9 cellular contexts compared by ENCODE assay signal in the genomic region with DNA sequence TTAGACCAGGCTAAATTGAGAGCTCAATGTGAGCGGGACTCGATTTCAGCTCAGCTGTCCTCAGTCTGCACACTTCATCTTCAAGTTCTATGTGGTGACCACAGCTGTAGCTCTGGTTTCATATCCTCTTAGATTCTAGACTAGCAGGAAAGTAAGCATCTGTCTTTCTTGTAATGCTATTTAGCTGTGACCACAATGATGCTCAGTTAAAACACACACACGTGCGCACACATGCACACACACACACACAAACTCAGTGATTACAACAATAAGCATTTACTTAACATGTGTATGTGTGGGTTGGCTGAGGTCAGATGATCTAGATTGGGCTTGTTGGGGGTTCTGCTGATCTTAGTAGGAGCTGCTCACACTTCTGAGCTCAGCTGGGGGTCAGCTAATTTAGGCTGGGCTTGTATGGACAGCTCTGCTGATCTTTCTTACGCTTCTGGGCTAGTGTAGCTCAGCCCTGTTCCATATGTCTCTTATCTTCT.
A peak's percentile ranks its signal among the peaks of the same experiment; 100 is the strongest.
DNase-seq lines count a peak whose midpoint lies in the region; ATAC-seq, FAIRE-seq and TF ChIP-seq lines count a peak whose summit lies in the region.
"Had no signal": no experiment of that assay in that cellular context is flagged by ENCODE, and none has a peak within 500 bp of the region (broad histone marks: within the 10 kb centered on the region; RNA-seq: fewer than 3 reads in every experiment).

No MANE protein-coding gene starts in this region.

- no peaks in the 10 kb centered on the region for H3K36me3 ChIP-seq in esophagus squamous epithelium
- H3K36me3 ChIP-seq in endodermal cell (ENCODE audit: control insufficient read depth, insufficient read depth, low read length): no peaks in the 10 kb centered on the region

- H3K4me3 Mint-ChIP-seq in endodermal cell: no peak overlapping the region
- H3K4me3 Mint-ChIP-seq: brain had no signal

- no peak overlapping the region for H3K9ac ChIP-seq in endodermal cell (ENCODE audit: extremely low read depth, low read length, poor library complexity, severe bottlenecking)

- intact Hi-C loops in esophagus squamous epithelium (cut with DNase I): no loop called here

- FAIRE-seq in GM12892 (lab: Jason Lieb, UNC): peak; percentile 99

- TF ChIP-seq CTCF in esophagus squamous epithelium (IDR thresholded peaks at IDR 0.05) (no peak), endodermal cell (conservative IDR thresholded peaks at IDR 0.05) (no peak)

- no peak overlapping the region for H3K27ac ChIP-seq in esophagus squamous epithelium
- no peak overlapping the region for H3K27ac ChIP-seq in endodermal cell (ENCODE audit: low read depth, low read length)

- H3K9me3 ChIP-seq in esophagus squamous epithelium: no peaks in the 10 kb centered on the region
- no peaks in the 10 kb centered on the region for H3K9me3 ChIP-seq in endodermal cell (ENCODE audit: control insufficient read depth, low read length)

- no peaks in the 10 kb centered on the region for H3K9me3 Mint-ChIP-seq in endodermal cell

- no peaks in the 10 kb centered on the region for H3K36me3 Mint-ChIP-seq in endodermal cell (ENCODE audit: low read depth)
- H3K36me3 Mint-ChIP-seq: brain had no signal

- H3K27ac Mint-ChIP-seq in endodermal cell: no peak overlapping the region

- H3K4me1 Mint-ChIP-seq in endodermal cell: no peaks in the 10 kb centered on the region

- H3K4me1 ChIP-seq in esophagus squamous epithelium: peaks cover 0 to 12% (median 0%) of the 10 kb centered on the region in 3 donors
- H3K4me1 ChIP-seq in endodermal cell (ENCODE audit: control insufficient read depth, insufficient read depth, low read length): no peaks in the 10 kb centered on the region

- no peaks in the 10 kb centered on the region for H3K27me3 ChIP-seq in esophagus squamous epithelium
- no peaks in the 10 kb centered on the region for H3K27me3 ChIP-seq in endodermal cell (ENCODE audit: control insufficient read depth, insufficient read depth, low read length, poor library complexity, severe bottlenecking)

- no peak for TF ChIP-seq POLR2A in GM12892 (IDR thresholded peaks at IDR 0.05; ENCODE audit: low read depth, low read length)
- TF ChIP-seq POLR2A in esophagus squamous epithelium (IDR thresholded peaks at IDR 0.05): no peak

- H3K27me3 Mint-ChIP-seq in endodermal cell (ENCODE audit: insufficient read depth): peaks cover 2% of the 10 kb centered on the region

- DNase-seq in GM12892 (ENCODE audit: insufficient read length) (peak; percentile 14), germinal center (ENCODE audit: low spot score) (peak; percentile 16), NCI-H510A treated with DMSO at 0.1 percent for 48 hours (lab: John Stamatoyannopoulos, UW) (no peak), esophagus squamous epithelium (lab: John Stamatoyannopoulos, UW) (no peak), NCI-H2107 (lab: John Stamatoyannopoulos, UW) (no peak), endodermal cell (no peak)

- ATAC-seq in GM21447 (IDR thresholded peaks at IDR 0.05; ENCODE audit: unreplicated experiment) (peak; percentile 99), HG03439 (IDR thresholded peaks at IDR 0.05; ENCODE audit: unreplicated experiment) (peak; percentile 98)

- 76% methylated on average over 5 of the region's 5 CpGs for WGBS in esophagus squamous epithelium, 2 donors
- WGBS in endodermal cell (ENCODE audit: insufficient coverage in 1 of 2, insufficient read length in 1 of 2), 2 experiments: 95 to 100% methylated on average over 3 to 5 of the region's 5 CpGs

- H3K4me3 ChIP-seq in esophagus squamous epithelium (no peak overlapping the region), endodermal cell (ENCODE audit: low read length) (no peak overlapping the region)

Comparison
In these comparisons a context has a peak if more than half of its experiments do, and no peak if none do; other contexts are left out.
1. DNase-seq: peak in GM12892 (single experiment) and germinal center (single experiment); none in NCI-H510A treated with DMSO at 0.1 percent for 48 hours (single experiment), esophagus squamous epithelium (single experiment), NCI-H2107 (single experiment) and endodermal cell (single experiment).